ENCODE assay signal across 8 cellular contexts in the genomic region with DNA sequence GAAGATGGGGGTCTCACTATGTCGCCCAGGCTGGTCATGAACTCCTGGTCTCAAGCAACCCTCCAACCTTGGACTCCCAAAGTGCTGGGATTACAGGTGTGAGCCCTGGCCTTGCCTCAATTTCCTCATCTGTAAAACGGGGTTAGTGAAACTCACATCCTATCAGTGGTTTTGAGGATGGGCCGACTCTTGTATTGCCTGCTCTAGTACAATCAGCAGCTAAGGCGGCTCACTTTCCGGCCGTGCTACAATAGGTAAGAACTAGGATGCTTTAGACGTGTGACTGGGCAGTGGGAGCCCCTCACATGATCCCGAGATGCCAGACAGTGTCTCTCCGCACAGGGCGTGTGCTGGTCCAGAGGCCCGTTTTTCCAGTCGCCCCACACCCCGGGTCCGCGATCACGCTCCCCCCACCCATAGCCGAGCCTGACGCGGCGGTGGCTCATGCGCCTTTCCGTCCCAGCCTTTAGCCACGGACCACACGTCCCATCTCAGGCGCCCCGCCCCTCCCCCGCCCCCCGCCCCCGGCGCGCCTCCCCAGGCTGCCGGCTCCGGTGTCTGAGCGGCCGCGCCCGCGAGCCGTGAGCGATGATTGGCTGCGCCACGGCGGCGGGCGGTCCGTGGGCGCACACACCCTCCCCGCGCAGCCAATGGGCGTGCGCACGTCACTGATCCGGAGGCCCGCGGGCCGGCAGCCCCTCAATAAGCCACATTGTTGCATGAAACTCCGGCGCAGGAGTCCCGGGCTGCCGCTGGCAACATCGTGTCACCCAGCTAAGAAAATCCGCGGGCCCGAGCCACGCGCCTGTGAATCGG. TPM values are rescaled to one million over a fixed set of nuclear protein-coding genes. Genes with fewer than 3 reads are reported as not detected.
DNase-seq lines count a peak whose midpoint lies in the region; ATAC-seq and TF ChIP-seq lines count a peak whose summit lies in the region.

A gene (plus strand): TSS at position 710 of the 816 bp plus-strand sequence. CDS start 454 bp downstream, outside the sequence.

- no peak within 1 kb of the TSS for H2BK15ac ChIP-seq in neuronal stem cell (ENCODE audit: low read length)

- peak within 1 kb of the TSS; percentile 34 for H2BK12ac ChIP-seq in neuronal stem cell (ENCODE audit: low read length)

- peak within 1 kb of the TSS; percentile 25 for H2AK5ac ChIP-seq in neuronal stem cell (ENCODE audit: low read depth, low read length)

- no peaks in the 10 kb centered on the region for H3K9me3 Mint-ChIP-seq in IgD-negative memory B cell

- H3K27me3 ChIP-seq in foreskin keratinocyte = no peaks in the 10 kb centered on the region
- no peaks in the 10 kb centered on the region for H3K27me3 ChIP-seq in neuronal stem cell (ENCODE audit: control insufficient read depth in 3 of 3, insufficient read depth in 3 of 3, low read depth in 1 of 3, low read length in 3 of 3)

- peaks cover 20 to 26% (median 23%) of the 10 kb centered on the region in 3 donors for H3K4me1 Mint-ChIP-seq in IgD-negative memory B cell

- no peak within 1 kb of the TSS for H4K91ac ChIP-seq in neuronal stem cell (ENCODE audit: low read depth, low read length, poor library complexity)

- no peak within 1 kb of the TSS for H3K4ac ChIP-seq in neuronal stem cell (ENCODE audit: low read length)

- H3K4me3 Mint-ChIP-seq in IgD-negative memory B cell = peak within 1 kb of the TSS; percentile 92 to 99 (median 98)

- no peak for TF ChIP-seq CTCF in foreskin keratinocyte (conservative IDR thresholded peaks at IDR 0.05)

- H4K8ac ChIP-seq in neuronal stem cell (ENCODE audit: low read depth, low read length) = no peak within 1 kb of the TSS

- H3K9ac ChIP-seq in neuronal stem cell (ENCODE audit: low read depth, low read length, poor library complexity) = peak within 1 kb of the TSS; percentile 97

- H3K4me2 ChIP-seq in neuronal stem cell (ENCODE audit: insufficient read depth, low read length, poor library complexity, severe bottlenecking) = peak within 1 kb of the TSS; percentile 84

- H3K18ac ChIP-seq in neuronal stem cell (ENCODE audit: low read length) = peak within 1 kb of the TSS; percentile 97

- H3K14ac ChIP-seq in neuronal stem cell (ENCODE audit: low read length) = peak within 1 kb of the TSS; percentile 51

- H3K4me3 ChIP-seq in neuronal stem cell (ENCODE audit: low read length in 2 of 2) = peak within 1 kb of the TSS; percentile 83 to 95

- H2BK120ac ChIP-seq in neuronal stem cell (ENCODE audit: low read depth, low read length) = no peak within 1 kb of the TSS

- DNase-seq in DMS79 (lab: John Stamatoyannopoulos, UW) = peak; percentile 41
- DNase-seq in SIG-M5 (lab: John Stamatoyannopoulos, UW) = peak; percentile 63
- peak; percentile 92 for DNase-seq in activated effector memory CD4-positive, alpha-beta T cell treated with anti-CD3 and anti-CD28 coated beads, Interleukin-2, amount 50 U/mL, for 16 hours
- DNase-seq in foreskin keratinocyte = peak in 1 of 2 donors; percentile 70
- DNase-seq in neuronal stem cell (ENCODE audit: low spot score) = peak; percentile 89
- DNase-seq in substantia nigra (lab: John Stamatoyannopoulos, UW) = peak in 48 of 49 donors; percentile 23 to 84 (median 60)

- H3K36me3 ChIP-seq in neuronal stem cell (replicated peaks in 1 of 2; ENCODE audit: control insufficient read depth in 2 of 2, insufficient read depth in 2 of 2, low read length in 2 of 2) = peaks cover 0 to 7% of the 10 kb centered on the region in 2 donors

- H3K9me3 ChIP-seq in neuronal stem cell (replicated peaks in 1 of 2; ENCODE audit: control insufficient read depth in 2 of 2, insufficient read depth in 1 of 2, low read depth in 1 of 2, low read length in 2 of 2) = no peaks in the 10 kb centered on the region

- no CpG with 5 or more reads among the region's 67 CpGs for WGBS in neuronal stem cell (ENCODE audit: extremely low coverage in 2 of 2, insufficient read length in 2 of 2, insufficient replicate concordance in 1 of 2), 2 donors

- H2AFZ ChIP-seq in neuronal stem cell (ENCODE audit: low read length) = peak within 1 kb of the TSS; percentile 87

- H3K79me1 ChIP-seq in neuronal stem cell (ENCODE audit: low read depth, low read length) = peaks cover 12% of the 10 kb centered on the region

- peak within 1 kb of the TSS; percentile 85 to 94 (median 93) for H3K27ac Mint-ChIP-seq in IgD-negative memory B cell

- peak within 1 kb of the TSS; percentile 89 for H2BK5ac ChIP-seq in neuronal stem cell (ENCODE audit: low read length)

- H3K27ac ChIP-seq in foreskin keratinocyte = peak within 1 kb of the TSS; percentile 52
- H3K27ac ChIP-seq in neuronal stem cell (replicated peaks; ENCODE audit: low read length) = peak within 1 kb of the TSS; percentile 74
- peak within 1 kb of the TSS; percentile 55 for H3K27ac ChIP-seq in substantia nigra (ENCODE audit: low read depth, low read length, poor library complexity, severe bottlenecking)

- H3K27me3 Mint-ChIP-seq in IgD-negative memory B cell = no peaks in the 10 kb centered on the region

- H3K4me1 ChIP-seq in foreskin keratinocyte (peaks cover 8% of the 10 kb centered on the region), neuronal stem cell (ENCODE audit: control insufficient read depth in 2 of 2, insufficient read depth in 1 of 2, low read depth in 1 of 2, low read length in 2 of 2) (peaks cover 8 to 10% of the 10 kb centered on the region in 2 donors)

- ATAC-seq in GM21528 (IDR thresholded peaks at IDR 0.05; ENCODE audit: low FRiP score, unreplicated experiment) (peak; percentile 79), foreskin keratinocyte (peak; percentile 83)

- no peaks in the 10 kb centered on the region for H3K36me3 Mint-ChIP-seq in IgD-negative memory B cell

- H3K23ac ChIP-seq in neuronal stem cell (ENCODE audit: low read depth, low read length, poor library complexity) = peak within 1 kb of the TSS; percentile 87

RNA-seq across cellular contexts. Expression of the gene that starts here (rescaled TPM):
- 4.3 TPM for polyA plus RNA-seq in IgD-negative memory B cell
- 16.1 and 24.9 TPM in 2 replicates for total RNA-seq in foreskin keratinocyte
- 4.5 and 7.7 TPM in 2 replicates for polyA plus RNA-seq in foreskin keratinocyte
- 8.2 TPM for polyA plus RNA-seq in neuronal stem cell (2013, experiment 1 of 2)
- polyA plus RNA-seq in neuronal stem cell (2013, experiment 2 of 2) = 8.4 TPM
